20 cellular contexts compared by ENCODE assay signal in the genomic region with DNA sequence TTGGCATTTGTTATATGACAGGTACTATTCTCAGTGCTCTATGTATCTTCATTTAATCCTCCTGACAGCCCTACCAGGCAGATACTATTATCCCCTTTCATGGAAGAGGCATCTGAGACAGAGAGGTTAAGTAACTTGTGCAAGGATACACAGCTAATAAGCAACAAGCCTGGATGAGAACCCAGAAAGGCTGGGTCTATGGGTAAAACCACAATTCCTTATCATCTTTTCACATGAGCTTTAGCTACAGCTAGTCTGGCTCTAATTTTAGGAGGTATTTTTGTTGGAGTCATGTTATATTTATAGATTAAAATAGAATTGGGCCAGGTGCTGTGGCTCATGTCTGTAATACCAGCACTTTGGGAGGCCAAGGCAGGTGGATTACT.
"Had no signal": no experiment of that assay in that cellular context is flagged by ENCODE, and none has a peak within 500 bp of the region (broad histone marks: within the 10 kb centered on the region; RNA-seq: fewer than 3 reads in every experiment).

No MANE protein-coding gene starts in this region.

- H3K4me3 Mint-ChIP-seq: activated CD4-positive, alpha-beta memory T cell treated with anti-CD3 and anti-CD28 coated beads, Interleukin-2, amount 10 ng/mL, durations not matched to agents 7 days and 5 days; activated CD4-positive, alpha-beta T cell treated with anti-CD3 and anti-CD28 coated beads for 36 hours; activated CD4-positive, alpha-beta T cell treated with anti-CD3 and anti-CD28 coated beads, Interleukin-2, amount 10 ng/mL, durations not matched to agents 7 days and 5 days; activated naive CD4-positive, alpha-beta T cell treated with anti-CD3 and anti-CD28 coated beads, Interleukin-2, amount 10 ng/mL, durations not matched to agents 7 days and 5 days; activated naive CD8-positive, alpha-beta T cell treated with anti-CD3 and anti-CD28 coated beads, Interleukin-2, amount 10 ng/mL, durations not matched to agents 7 days and 5 days; activated T-cell treated with anti-CD3 and anti-CD28 coated beads, Interleukin-2, amount 50 U/mL, for 24 hours; activated T-cell treated with anti-CD3 and anti-CD28 coated beads, Interleukin-2, amount 50 U/mL, for 72 hours; central memory CD8-positive, alpha-beta T cell; dendritic cell treated with granulocyte-macrophage colony-stimulating factor and Interleukin-4, amounts not matched to agents 40 ng/mL and 50 ng/mL, for 4 days; T-helper 17 cell; T-helper 2 cell treated with Interferon-gamma antibody and Interleukin-4, amounts not matched to agents 5 μg/mL and 100 μg/mL, for 36 hours had no signal

- H3K36me3 ChIP-seq: ascending aorta, esophagus squamous epithelium had no signal

- H3K9me3 Mint-ChIP-seq: activated CD4-positive, alpha-beta memory T cell treated with anti-CD3 and anti-CD28 coated beads, Interleukin-2, amount 10 ng/mL, durations not matched to agents 7 days and 5 days; activated CD4-positive, alpha-beta T cell treated with anti-CD3 and anti-CD28 coated beads, Interleukin-2, amount 10 ng/mL, durations not matched to agents 7 days and 5 days; activated naive CD8-positive, alpha-beta T cell treated with anti-CD3 and anti-CD28 coated beads, Interleukin-2, amount 10 ng/mL, durations not matched to agents 7 days and 5 days; activated T-cell treated with anti-CD3 and anti-CD28 coated beads, Interleukin-2, amount 50 U/mL, for 24 hours; activated T-cell treated with anti-CD3 and anti-CD28 coated beads, Interleukin-2, amount 50 U/mL, for 72 hours; effector memory CD8-positive, alpha-beta T cell had no signal

- H3K36me3 Mint-ChIP-seq: activated naive CD8-positive, alpha-beta T cell treated with anti-CD3 and anti-CD28 coated beads, Interleukin-2, amount 10 ng/mL, durations not matched to agents 7 days and 5 days had no signal

- H3K4me3 ChIP-seq: ascending aorta, esophagus squamous epithelium had no signal

- ATAC-seq: activated CD4-positive, alpha-beta T cell treated with anti-CD3 and anti-CD28 coated beads for 36 hours; activated naive CD4-positive, alpha-beta T cell treated with anti-CD3 and anti-CD28 coated beads, Interleukin-2, amount 50 U/mL, for 72 hours; activated T-cell treated with anti-CD3 and anti-CD28 coated beads, Interleukin-2, amount 50 U/mL, for 72 hours; effector memory CD8-positive, alpha-beta T cell; T-helper 17 cell had no signal

- H3K27me3 ChIP-seq: ascending aorta, esophagus squamous epithelium had no signal

- H3K9me3 ChIP-seq: ascending aorta, esophagus squamous epithelium had no signal

- H3K27ac Mint-ChIP-seq: activated CD4-positive, alpha-beta memory T cell treated with anti-CD3 and anti-CD28 coated beads, Interleukin-2, amount 10 ng/mL, durations not matched to agents 7 days and 5 days; activated CD4-positive, alpha-beta T cell treated with anti-CD3 and anti-CD28 coated beads for 36 hours; activated CD4-positive, alpha-beta T cell treated with anti-CD3 and anti-CD28 coated beads, Interleukin-2, amount 10 ng/mL, durations not matched to agents 7 days and 5 days; activated naive CD4-positive, alpha-beta T cell treated with anti-CD3 and anti-CD28 coated beads, Interleukin-2, amount 10 ng/mL, durations not matched to agents 7 days and 5 days; activated naive CD4-positive, alpha-beta T cell treated with anti-CD3 and anti-CD28 coated beads, Interleukin-2, amount 50 U/mL, for 72 hours; activated naive CD8-positive, alpha-beta T cell treated with anti-CD3 and anti-CD28 coated beads, Interleukin-2, amount 10 ng/mL, durations not matched to agents 7 days and 5 days; activated T-cell treated with anti-CD3 and anti-CD28 coated beads, Interleukin-2, amount 50 U/mL, for 24 hours; activated T-cell treated with anti-CD3 and anti-CD28 coated beads, Interleukin-2, amount 50 U/mL, for 72 hours; brain; dendritic cell treated with granulocyte-macrophage colony-stimulating factor and Interleukin-4, amounts not matched to agents 40 ng/mL and 50 ng/mL, for 4 days; effector memory CD8-positive, alpha-beta T cell; T-helper 17 cell; T-helper 2 cell treated with Interferon-gamma antibody and Interleukin-4, amounts not matched to agents 5 μg/mL and 100 μg/mL, for 36 hours had no signal

- FAIRE-seq: bronchial epithelial cell, frontal cortex had no signal

- H3K27me3 Mint-ChIP-seq: activated naive CD8-positive, alpha-beta T cell treated with anti-CD3 and anti-CD28 coated beads, Interleukin-2, amount 10 ng/mL, durations not matched to agents 7 days and 5 days had no signal

- DNase-seq: activated gamma-delta T cell, esophagus squamous epithelium had no signal

- H3K27ac ChIP-seq: ascending aorta, coronary artery, esophagus squamous epithelium had no signal
